ENCODE assay signal across 8 cellular contexts in genomic region chr17:48101012-48101720, GRCh38. TPM values are rescaled to one million over a fixed set of nuclear protein-coding genes. Genes with fewer than 3 reads are reported as not detected.
A peak's percentile ranks its signal among the peaks of the same experiment; 100 is the strongest.
DNase-seq lines count a peak whose midpoint lies in the region; ATAC-seq and TF ChIP-seq lines count a peak whose summit lies in the region.

TSS of gene CBX1 (minus strand) at chr17:48101478. CDS start at chr17:48077004, 24,474 bp downstream.

- no peaks in the 10 kb centered on the region for H3K27me3 Mint-ChIP-seq in activated CD4-positive, alpha-beta T cell treated with anti-CD3 and anti-CD28 coated beads, Interleukin-2, amount 10 ng/mL, durations not matched to agents 24 days and 14 days

- no peaks in the 10 kb centered on the region for H3K27me3 ChIP-seq in BLaER1 treated with 17β-estradiol and CSF1 and Interleukin-3, amounts not matched to agents 10 nM and 100 nM

- H3K36me3 Mint-ChIP-seq in activated CD4-positive, alpha-beta T cell treated with anti-CD3 and anti-CD28 coated beads, Interleukin-2, amount 10 ng/mL, durations not matched to agents 24 days and 14 days (ENCODE audit: low read depth), result peaks cover 7% of the 10 kb centered on the region

- ATAC-seq in GM19328 (IDR thresholded peaks at IDR 0.05; ENCODE audit: unreplicated experiment) (peak; percentile 86), HG03469 (IDR thresholded peaks at IDR 0.05; ENCODE audit: unreplicated experiment) (peak; percentile 84), left colon (peak; percentile 96)

- H3K27ac Mint-ChIP-seq in activated CD4-positive, alpha-beta T cell treated with anti-CD3 and anti-CD28 coated beads, Interleukin-2, amount 10 ng/mL, durations not matched to agents 24 days and 14 days, result peak within 1 kb of the TSS; percentile 89

- no peaks in the 10 kb centered on the region for H3K9me3 Mint-ChIP-seq in activated CD4-positive, alpha-beta T cell treated with anti-CD3 and anti-CD28 coated beads, Interleukin-2, amount 10 ng/mL, durations not matched to agents 24 days and 14 days

- H3K4me1 Mint-ChIP-seq in activated CD4-positive, alpha-beta T cell treated with anti-CD3 and anti-CD28 coated beads, Interleukin-2, amount 10 ng/mL, durations not matched to agents 24 days and 14 days, result peaks cover 28% of the 10 kb centered on the region

- H4K20me1 ChIP-seq in BLaER1 treated with 17β-estradiol and CSF1 and Interleukin-3, amounts not matched to agents 10 nM and 100 nM, result peaks cover 24 to 48% (median 45%) of the 10 kb centered on the region in 11 experiments; a peak in 20 of 22 replicates

- peaks cover 2 to 15% (median 9%) of the 10 kb centered on the region in 11 experiments; a peak in 13 of 22 replicates for H3K36me3 ChIP-seq in BLaER1 treated with 17β-estradiol and CSF1 and Interleukin-3, amounts not matched to agents 10 nM and 100 nM

- H3K27ac ChIP-seq in BLaER1 treated with 17β-estradiol and CSF1 and Interleukin-3, amounts not matched to agents 10 nM and 100 nM, result peak within 1 kb of the TSS; percentile 57 to 89 (median 84)
- peak within 1 kb of the TSS; percentile 65 to 95 for H3K27ac ChIP-seq in coronary artery

- peak within 1 kb of the TSS; percentile 99 for H3K4me3 Mint-ChIP-seq in activated CD4-positive, alpha-beta T cell treated with anti-CD3 and anti-CD28 coated beads, Interleukin-2, amount 10 ng/mL, durations not matched to agents 24 days and 14 days

- intact Hi-C loops in activated CD4-positive, alpha-beta T cell treated with anti-CD3 and anti-CD28 coated beads, Interleukin-2, amount 10 ng/mL, durations not matched to agents 24 days and 14 days (cut with micrococcal nuclease), result loop anchor here (1.0 to 10.0 kb wide), 5 partner anchors 52 to 794 kb away; partner anchors contain the start of genes ATP5MC1, HOXB3, HOXB5 and NFE2L1
- intact Hi-C loops in left colon (cut with DNase I, micrococcal nuclease), result no loop called here

- no peak for TF ChIP-seq CTCF in coronary artery (IDR thresholded peaks at IDR 0.05)

- H3K9me3 ChIP-seq in BLaER1 treated with 17β-estradiol and CSF1 and Interleukin-3, amounts not matched to agents 10 nM and 100 nM (replicated peaks in 1 of 11), result peaks cover 3 to 22% (median 10%) of the 10 kb centered on the region in 11 experiments; a peak in 16 of 22 replicates

- peaks cover 52 to 81% (median 65%) of the 10 kb centered on the region in 10 experiments for H3K4me1 ChIP-seq in BLaER1 treated with 17β-estradiol and CSF1 and Interleukin-3, amounts not matched to agents 10 nM and 100 nM

- H3K9ac ChIP-seq in BLaER1 treated with 17β-estradiol and CSF1 and Interleukin-3, amounts not matched to agents 10 nM and 100 nM, result peak within 1 kb of the TSS; percentile 75 to 91 (median 82)

- peak within 1 kb of the TSS; percentile 83 to 95 (median 91) for H3K4me2 ChIP-seq in BLaER1 treated with 17β-estradiol and CSF1 and Interleukin-3, amounts not matched to agents 10 nM and 100 nM

- peak; percentile 97 for DNase-seq in NCI-H526 treated with DMSO at 0.1 percent for 48 hours (lab: John Stamatoyannopoulos, UW)
- DNase-seq in activated CD4-positive, alpha-beta T cell treated with anti-CD3 and anti-CD28 coated beads, Interleukin-2, amount 10 ng/mL, durations not matched to agents 24 days and 14 days, result peak; percentile 98
- peak; percentile 93 for DNase-seq in coronary artery (ENCODE audit: low spot score)
- peak; percentile 95 to 96 for DNase-seq in left colon
- peak; percentile 87 to 93 for DNase-seq in stimulated activated CD4-positive, alpha-beta T cell treated with anti-CD3 and anti-CD28 coated beads, Interleukin-1b, Interleukin-23, amount 100 ng/mL, for 4 hours (ENCODE audit: low read depth in 2 of 2)

- peak within 1 kb of the TSS; percentile 73 to 92 (median 80) for H3K4me3 ChIP-seq in BLaER1 treated with 17β-estradiol and CSF1 and Interleukin-3, amounts not matched to agents 10 nM and 100 nM
- H3K4me3 ChIP-seq in coronary artery, result peak within 1 kb of the TSS; percentile 87

RNA-seq across cellular contexts. Expression of gene CBX1, which starts in this region (rescaled TPM):
- total RNA-seq in activated CD4-positive, alpha-beta T cell treated with anti-CD3 and anti-CD28 coated beads, Interleukin-2, amount 10 ng/mL, durations not matched to agents 24 days and 14 days, result 61.3 and 64.6 TPM in 2 replicates
- total RNA-seq in left colon, result 10 to 100 TPM; 22.7 to 31.0 TPM

Comparison
In these comparisons a context has a peak if more than half of its experiments do, and no peak if none do; other contexts are left out.
1. Peak in every context shown above with its lines: DNase-seq, ATAC-seq, H3K4me3 ChIP-seq and H3K27ac ChIP-seq.